In genomic region chr11:68501813-68502212, GRCh38 we compare ENCODE assay signal across 1 cellular context.
TF ChIP-seq lines count a peak whose summit lies in the region.

No MANE protein-coding gene starts in this region.

TF ChIP-seq in GM12878, 131 proteins besides CTCF, POLR2A, EP300 and RAD21 (continued from another document):
- TF ChIP-seq CHD2 (IDR thresholded peaks at IDR 0.05; ENCODE audit: borderline replicate concordance, low read depth, low read length), result no peak
- TF ChIP-seq ELK1 (IDR thresholded peaks at IDR 0.05; ENCODE audit: low read depth, low read length), result no peak
- no peak for TF ChIP-seq RBBP5 (conservative IDR thresholded peaks at IDR 0.05)
- TF ChIP-seq NFXL1 (IDR thresholded peaks at IDR 0.05; ENCODE audit: borderline replicate concordance), result no peak
- no peak for TF ChIP-seq ZSCAN29 (IDR thresholded peaks at IDR 0.05)
